8 cellular contexts compared by ENCODE assay signal in the genomic region with DNA sequence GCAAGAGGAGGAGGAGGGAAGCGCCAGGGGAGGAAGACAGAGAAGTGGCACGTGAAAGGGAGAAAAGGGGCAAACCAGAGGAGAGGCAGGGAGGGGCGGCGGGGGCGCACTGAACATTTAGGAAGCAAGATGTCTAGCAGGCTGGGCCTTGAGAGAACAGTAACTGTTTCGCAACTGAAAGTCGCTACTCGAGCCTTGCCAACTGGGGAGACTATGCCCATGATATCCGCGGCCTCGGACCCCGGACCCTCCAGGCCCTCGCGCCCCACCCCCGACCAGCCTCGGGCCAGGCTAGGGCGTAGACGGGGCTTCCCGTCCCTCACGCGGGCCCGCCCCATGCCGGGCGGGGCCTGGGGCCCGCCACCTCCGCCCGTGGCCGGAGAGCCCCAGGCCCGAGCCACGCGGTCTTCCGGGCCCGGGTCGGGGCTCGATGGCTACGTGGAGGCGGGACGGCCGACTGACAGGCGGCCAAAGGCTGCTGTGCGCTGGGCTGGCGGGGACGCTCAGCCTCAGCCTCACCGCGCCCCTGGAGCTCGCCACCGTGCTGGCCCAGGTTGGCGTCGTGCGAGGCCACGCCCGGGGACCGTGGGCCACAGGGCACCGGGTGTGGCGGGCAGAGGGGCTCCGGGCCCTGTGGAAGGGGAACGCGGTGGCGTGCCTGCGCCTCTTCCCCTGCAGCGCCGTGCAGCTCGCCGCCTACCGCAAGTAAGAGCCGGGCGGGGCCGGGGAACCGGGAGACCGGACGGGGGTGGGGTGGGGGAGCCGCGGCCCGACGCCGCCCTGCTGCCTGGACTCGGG. TPM values are rescaled to one million over a fixed set of nuclear protein-coding genes. Genes with fewer than 3 reads are reported as not detected.
A peak's percentile ranks its signal among the peaks of the same experiment; 100 is the strongest.
DNase-seq lines count a peak whose midpoint lies in the region; ATAC-seq and TF ChIP-seq lines count a peak whose summit lies in the region.

TSS of gene SLC25A43 (plus strand) at position 363 of the 798 bp plus-strand sequence. CDS start at position 431, 68 bp downstream.

- H3K27me3 Mint-ChIP-seq in activated naive CD8-positive, alpha-beta T cell treated with anti-CD3 and anti-CD28 coated beads for 36 hours: no peaks in the 10 kb centered on the region

- peak within 1 kb of the TSS; percentile 77 for H2AFZ ChIP-seq in OCI-LY7 (ENCODE audit: low read length)

- no peaks in the 10 kb centered on the region for H3K9me2 ChIP-seq in OCI-LY7 (ENCODE audit: insufficient read depth, low read length)

- peak within 1 kb of the TSS; percentile 85 for H3K4me3 Mint-ChIP-seq in activated naive CD8-positive, alpha-beta T cell treated with anti-CD3 and anti-CD28 coated beads for 36 hours

- H3K36me3 ChIP-seq in OCI-LY7 (ENCODE audit: insufficient read depth, low read length) (no peaks in the 10 kb centered on the region), prostate gland (no peaks in the 10 kb centered on the region)

- H4K20me1 ChIP-seq in OCI-LY7 (ENCODE audit: insufficient read depth, low read length): no peaks in the 10 kb centered on the region

- TF ChIP-seq POLR2A in prostate gland (IDR thresholded peaks at IDR 0.05): no peak

- no peaks in the 10 kb centered on the region for H3K27me3 ChIP-seq in prostate gland (replicated peaks; ENCODE audit: insufficient read depth)

- H3K27ac ChIP-seq in OCI-LY7 (ENCODE audit: low read depth, low read length, poor library complexity, severe bottlenecking) (peak within 1 kb of the TSS; percentile 31), prostate gland (peak within 1 kb of the TSS; percentile 69 to 84)

- WGBS in prostate gland: 0% methylated on average over 12 of the region's 77 CpGs

- H3K9me3 ChIP-seq in OCI-LY7 (ENCODE audit: low read length) (no peaks in the 10 kb centered on the region), prostate gland (no peaks in the 10 kb centered on the region)

- TF ChIP-seq CTCF in OCI-LY7 (conservative IDR thresholded peaks at IDR 0.05; ENCODE audit: low read length) (no peak), prostate gland (IDR thresholded peaks at IDR 0.05) (no peak)

- CTCF ChIA-PET in OCI-LY7 (lab: Charles Lee; ENCODE audit: unreplicated experiment): interaction anchor here (0.6 to 0.7 kb wide), 3 partner anchors 17 to 1024 kb away, joined by 3 to 4 read pairs (median 3); no protein-coding TSS in a partner anchor

- H3K9me3 Mint-ChIP-seq in activated naive CD8-positive, alpha-beta T cell treated with anti-CD3 and anti-CD28 coated beads for 36 hours: no peaks in the 10 kb centered on the region

- H3K4me1 Mint-ChIP-seq in activated naive CD8-positive, alpha-beta T cell treated with anti-CD3 and anti-CD28 coated beads for 36 hours: peaks cover 22% of the 10 kb centered on the region

- H3K4me3 ChIP-seq in OCI-LY7 (ENCODE audit: low read depth, low read length, poor library complexity, severe bottlenecking) (peak within 1 kb of the TSS; percentile 85), prostate gland (peak within 1 kb of the TSS; percentile 54 to 55)

- ATAC-seq in GM18517 (IDR thresholded peaks at IDR 0.05; ENCODE audit: unreplicated experiment) (peak; percentile 80), HG02938 (IDR thresholded peaks at IDR 0.05; ENCODE audit: unreplicated experiment) (peak; percentile 87)

- peak within 1 kb of the TSS; percentile 82 for H3K27ac Mint-ChIP-seq in activated naive CD8-positive, alpha-beta T cell treated with anti-CD3 and anti-CD28 coated beads for 36 hours

- intact Hi-C loops in OCI-LY7 (cut with micrococcal nuclease; ENCODE audit: unreplicated experiment) (loop anchor here (2.0 kb wide), 1 partner anchor 70 kb away; the partner anchor contains the start of gene SLC25A5), cardiac septum (cut with DNase I) (no loop called here), prostate gland (cut with DNase I) (loop anchor here (5.0 kb wide), 1 partner anchor 68 kb away; the partner anchor contains the start of gene SLC25A5)

- DNase-seq in A172 (ENCODE audit: low spot score) (no peak), OCI-LY7 (ENCODE audit: low spot score) (peak; percentile 71), cardiac septum (ENCODE audit: low spot score) (peak; percentile 80), prostate gland (ENCODE audit: low spot score) (no peak)
- DNase-seq in activated naive CD8-positive, alpha-beta T cell treated with anti-CD3 and anti-CD28 coated beads for 36 hours: peak; percentile 38
- DNase-seq in effector CD8-positive, alpha-beta T cell (lab: John Stamatoyannopoulos, UW): no peak

- POLR2A ChIA-PET in OCI-LY7 (lab: Charles Lee): interaction anchor here (0.5 to 1.5 kb wide), 3 partner anchors 27 to 283 kb away, joined by 3 to 4 read pairs (median 3); no protein-coding TSS in a partner anchor

- H3K4me1 ChIP-seq in OCI-LY7 (ENCODE audit: insufficient read depth, low read length, poor library complexity, severe bottlenecking): peaks cover 19% of the 10 kb centered on the region
- no peaks in the 10 kb centered on the region for H3K4me1 ChIP-seq in prostate gland (replicated peaks)

- H3K4me2 ChIP-seq in OCI-LY7 (ENCODE audit: low read length): peak within 1 kb of the TSS; percentile 91

- BruUV-seq in OCI-LY7 (replicated peaks; lab: Mats Ljungman, UMichigan): no TSS peak

- no peaks in the 10 kb centered on the region for H3K36me3 Mint-ChIP-seq in activated naive CD8-positive, alpha-beta T cell treated with anti-CD3 and anti-CD28 coated beads for 36 hours

- no peaks in the 10 kb centered on the region for H3K79me2 ChIP-seq in OCI-LY7 (ENCODE audit: insufficient read depth, low read depth, low read length)

RNA-seq across cellular contexts. Expression of gene SLC25A43, which starts in this region (rescaled TPM):
- total RNA-seq in A172 (2014; rRNA removed; shearing (Covaris generic)): 13.2 and 14.9 TPM in 2 replicates
- total RNA-seq in OCI-LY7 (2014; rRNA removed; shearing (Covaris generic)): 10.6 and 13.7 TPM in 2 replicates
- 14.3 and 15.6 TPM in 2 replicates for total RNA-seq in OCI-LY7 (2022)
- total RNA-seq in activated naive CD8-positive, alpha-beta T cell treated with anti-CD3 and anti-CD28 coated beads for 36 hours: 1 to 10 TPM; 4.9 to 5.9 TPM
- total RNA-seq in cardiac septum: 2.1 TPM
- total RNA-seq in prostate gland: 10 to 100 TPM in 1 of 2 donors, 1 to 10 TPM in 1; 7.4 to 15.3 TPM

Comparison
In these comparisons a context has a peak if more than half of its experiments do, and no peak if none do; other contexts are left out.
1. DNase-seq: peak in OCI-LY7 (single experiment), activated naive CD8-positive, alpha-beta T cell treated with anti-CD3 and anti-CD28 coated beads for 36 hours (single experiment) and cardiac septum (single experiment); none in A172 (single experiment), prostate gland (single experiment) and effector CD8-positive, alpha-beta T cell (single experiment).